19 cellular contexts compared by ENCODE assay signal in the genomic region with DNA sequence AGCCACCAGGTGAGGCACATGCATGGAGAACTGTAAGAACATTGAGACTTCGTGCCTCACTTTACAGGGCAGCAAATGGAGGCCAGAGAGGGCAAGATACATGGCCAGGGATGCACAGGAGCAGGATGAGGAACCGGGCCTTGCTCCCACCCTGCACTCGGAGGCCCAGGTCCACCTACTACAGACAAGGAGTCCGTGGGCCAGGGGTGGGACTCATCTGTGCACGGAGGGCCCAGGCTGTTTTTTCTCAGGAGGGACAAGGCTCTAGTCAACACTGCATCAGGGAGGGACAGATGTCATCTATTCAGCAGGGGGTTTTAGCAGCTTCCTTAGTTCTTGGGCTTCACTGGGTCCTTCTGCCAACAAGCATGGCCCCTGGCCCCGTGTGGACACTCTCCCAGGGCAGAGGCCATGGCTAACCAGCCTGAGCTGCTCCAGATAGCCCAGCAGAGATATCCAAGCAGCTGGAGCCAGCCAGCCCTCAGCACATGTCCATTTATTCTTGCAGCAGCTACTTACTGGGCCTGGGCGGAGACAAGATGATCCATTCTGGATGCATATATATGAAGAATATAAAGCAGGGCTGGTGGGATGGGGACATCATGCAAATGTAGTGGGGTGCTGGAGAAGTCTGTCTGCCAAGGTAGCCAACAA.
DNase-seq lines count a peak whose midpoint lies in the region; ATAC-seq, FAIRE-seq and TF ChIP-seq lines count a peak whose summit lies in the region.
"Had no signal": no experiment of that assay in that cellular context is flagged by ENCODE, and none has a peak within 500 bp of the region (broad histone marks: within the 10 kb centered on the region; RNA-seq: fewer than 3 reads in every experiment).

No MANE protein-coding gene starts in this region.

- H3K4me1 ChIP-seq in endodermal cell (ENCODE audit: control insufficient read depth, insufficient read depth, low read length) = no peaks in the 10 kb centered on the region
- H3K4me1 ChIP-seq: SJSA1 had no signal

- no peak overlapping the region for H3K4me3 ChIP-seq in endodermal cell (ENCODE audit: low read length)
- H3K4me3 ChIP-seq: PC-9, SJSA1 had no signal

- TF ChIP-seq CTCF in glutamatergic neuron (IDR thresholded peaks at IDR 0.05; ENCODE audit: partially characterized antibody, unreplicated experiment) = no peak
- no peak for TF ChIP-seq CTCF in osteocyte (IDR thresholded peaks at IDR 0.05)
- TF ChIP-seq CTCF in endodermal cell (conservative IDR thresholded peaks at IDR 0.05) = no peak

- no peaks in the 10 kb centered on the region for H3K4me1 Mint-ChIP-seq in activated T-cell treated with anti-CD3 and anti-CD28 coated beads, Interleukin-2, amount 50 U/mL, for 24 hours (ENCODE audit: low read depth)
- H3K4me1 Mint-ChIP-seq in activated T-cell treated with anti-CD3 and anti-CD28 coated beads, Interleukin-2, amount 50 U/mL, for 4 hours (ENCODE audit: low read depth) = no peaks in the 10 kb centered on the region
- H3K4me1 Mint-ChIP-seq in glutamatergic neuron (ENCODE audit: low read depth, unreplicated experiment) (peaks cover 12% of the 10 kb centered on the region), osteocyte (ENCODE audit: unreplicated experiment) (peaks cover 2% of the 10 kb centered on the region), endodermal cell (peaks cover 10% of the 10 kb centered on the region)

- H3K9me3 Mint-ChIP-seq in activated T-cell treated with anti-CD3 and anti-CD28 coated beads, Interleukin-2, amount 50 U/mL, for 24 hours = no peaks in the 10 kb centered on the region
- no peaks in the 10 kb centered on the region for H3K9me3 Mint-ChIP-seq in activated T-cell treated with anti-CD3 and anti-CD28 coated beads, Interleukin-2, amount 50 U/mL, for 4 hours
- peaks cover 3% of the 10 kb centered on the region for H3K9me3 Mint-ChIP-seq in glutamatergic neuron (ENCODE audit: unreplicated experiment)
- H3K9me3 Mint-ChIP-seq in osteocyte (ENCODE audit: unreplicated experiment) = no peaks in the 10 kb centered on the region
- H3K9me3 Mint-ChIP-seq in endodermal cell = no peaks in the 10 kb centered on the region

- H3K9ac ChIP-seq in endodermal cell (ENCODE audit: extremely low read depth, low read length, poor library complexity, severe bottlenecking) = no peak overlapping the region

- H3K36me3 ChIP-seq in endodermal cell (ENCODE audit: control insufficient read depth, insufficient read depth, low read length) = no peaks in the 10 kb centered on the region
- H3K36me3 ChIP-seq: SJSA1 had no signal

- H3K4me3 Mint-ChIP-seq in activated T-cell treated with anti-CD3 and anti-CD28 coated beads, Interleukin-2, amount 50 U/mL, for 24 hours = no peak overlapping the region
- H3K4me3 Mint-ChIP-seq in activated T-cell treated with anti-CD3 and anti-CD28 coated beads, Interleukin-2, amount 50 U/mL, for 4 hours = no peak overlapping the region
- no peak overlapping the region for H3K4me3 Mint-ChIP-seq in glutamatergic neuron (ENCODE audit: unreplicated experiment)
- H3K4me3 Mint-ChIP-seq in osteocyte (ENCODE audit: unreplicated experiment) = no peak overlapping the region
- H3K4me3 Mint-ChIP-seq in endodermal cell = no peak overlapping the region
- H3K4me3 Mint-ChIP-seq: CD8-positive, alpha-beta T cell had no signal

- WGBS in endodermal cell (ENCODE audit: insufficient coverage in 1 of 2, insufficient read length in 1 of 2), 2 experiments = 76 to 90% methylated on average over 4 to 7 of the region's 7 CpGs

- DNase-seq in activated T-cell treated with anti-CD3 and anti-CD28 coated beads, Interleukin-2, amount 50 U/mL, for 24 hours = peak; percentile 14
- DNase-seq in activated T-cell treated with anti-CD3 and anti-CD28 coated beads, Interleukin-2, amount 50 U/mL, for 4 hours = no peak
- DNase-seq in glutamatergic neuron (no peak), osteocyte (ENCODE audit: extremely low spot score, unreplicated experiment) (peak; percentile 75), urothelium cell line (ENCODE audit: low spot score) (no peak), endodermal cell (no peak), NCI-H526 (lab: John Stamatoyannopoulos, UW) (no peak), SW 1271 (lab: John Stamatoyannopoulos, UW) (no peak)
- DNase-seq: 8988T, DMS79, GOT3, NCI-H1436, NCI-H2029 treated with DMSO at 0.1 percent for 48 hours, NCI-H510A, NCI-H82, PC-9 had no signal

- H3K36me3 Mint-ChIP-seq in activated T-cell treated with anti-CD3 and anti-CD28 coated beads, Interleukin-2, amount 50 U/mL, for 24 hours (ENCODE audit: low read depth) = no peaks in the 10 kb centered on the region
- H3K36me3 Mint-ChIP-seq in activated T-cell treated with anti-CD3 and anti-CD28 coated beads, Interleukin-2, amount 50 U/mL, for 4 hours (ENCODE audit: insufficient read depth) = no peaks in the 10 kb centered on the region
- H3K36me3 Mint-ChIP-seq in glutamatergic neuron (ENCODE audit: unreplicated experiment) = no peaks in the 10 kb centered on the region
- no peaks in the 10 kb centered on the region for H3K36me3 Mint-ChIP-seq in osteocyte (ENCODE audit: unreplicated experiment)
- no peaks in the 10 kb centered on the region for H3K36me3 Mint-ChIP-seq in endodermal cell (ENCODE audit: low read depth)
- H3K36me3 Mint-ChIP-seq: CD8-positive, alpha-beta T cell had no signal

- H3K27me3 ChIP-seq in endodermal cell (ENCODE audit: control insufficient read depth, insufficient read depth, low read length, poor library complexity, severe bottlenecking) = no peaks in the 10 kb centered on the region
- H3K27me3 ChIP-seq: SJSA1 had no signal

- H3K27me3 Mint-ChIP-seq in activated T-cell treated with anti-CD3 and anti-CD28 coated beads, Interleukin-2, amount 50 U/mL, for 24 hours = peaks cover 8% of the 10 kb centered on the region
- no peaks in the 10 kb centered on the region for H3K27me3 Mint-ChIP-seq in activated T-cell treated with anti-CD3 and anti-CD28 coated beads, Interleukin-2, amount 50 U/mL, for 4 hours (ENCODE audit: low read depth)
- H3K27me3 Mint-ChIP-seq in glutamatergic neuron (ENCODE audit: unreplicated experiment) (peaks cover 7% of the 10 kb centered on the region), osteocyte (ENCODE audit: unreplicated experiment) (peaks cover 9% of the 10 kb centered on the region), endodermal cell (ENCODE audit: insufficient read depth) (no peaks in the 10 kb centered on the region)

- FAIRE-seq in urothelium cell line (lab: Jason Lieb, UNC) = peak; percentile 46
- FAIRE-seq: D721Med had no signal

- H3K27ac Mint-ChIP-seq in activated T-cell treated with anti-CD3 and anti-CD28 coated beads, Interleukin-2, amount 50 U/mL, for 24 hours = no peak overlapping the region
- H3K27ac Mint-ChIP-seq in glutamatergic neuron (ENCODE audit: unreplicated experiment) (peak overlapping the region; percentile 20), osteocyte (ENCODE audit: unreplicated experiment) (no peak overlapping the region), endodermal cell (no peak overlapping the region)
- H3K27ac Mint-ChIP-seq: CD8-positive, alpha-beta T cell had no signal

- ATAC-seq in activated T-cell treated with anti-CD3 and anti-CD28 coated beads, Interleukin-2, amount 50 U/mL, for 4 hours = no peak
- ATAC-seq: CD8-positive, alpha-beta T cell had no signal

- no peak overlapping the region for H3K27ac ChIP-seq in endodermal cell (ENCODE audit: low read depth, low read length)
- H3K27ac ChIP-seq: PC-9, SJSA1 had no signal

- H3K9me3 ChIP-seq in endodermal cell (ENCODE audit: control insufficient read depth, low read length) = no peaks in the 10 kb centered on the region
- H3K9me3 ChIP-seq: SJSA1 had no signal

Comparison
In these comparisons a context has a peak if more than half of its experiments do, and no peak if none do; other contexts are left out.
1. DNase-seq: peak in activated T-cell treated with anti-CD3 and anti-CD28 coated beads, Interleukin-2, amount 50 U/mL, for 24 hours (single experiment) and osteocyte (single experiment); none in activated T-cell treated with anti-CD3 and anti-CD28 coated beads, Interleukin-2, amount 50 U/mL, for 4 hours (single experiment), glutamatergic neuron (single experiment), urothelium cell line (single experiment), endodermal cell (single experiment), NCI-H526 (0 of 2) and SW 1271 (0 of 2).